19 cellular contexts compared by ENCODE assay signal in the genomic region with DNA sequence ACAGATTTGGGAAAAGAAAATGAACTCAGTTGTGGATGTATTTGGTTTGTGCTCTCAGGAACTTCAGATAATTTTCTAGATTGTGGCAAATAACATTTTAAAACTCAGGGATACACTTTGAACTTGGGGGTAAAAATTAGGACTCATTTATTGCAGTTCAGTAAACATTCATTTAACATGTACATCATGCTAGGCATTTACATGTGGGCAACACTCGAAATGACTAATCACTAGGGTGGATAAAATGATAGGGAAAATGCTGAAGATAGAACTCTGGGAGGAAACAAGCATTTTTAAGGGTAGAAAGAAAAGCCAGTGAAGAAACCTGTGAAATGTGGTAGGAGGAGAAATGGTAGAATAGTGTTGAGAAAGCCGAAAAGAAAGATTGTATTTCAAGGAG. TPM values are rescaled to one million over a fixed set of nuclear protein-coding genes. Genes with fewer than 3 reads are reported as not detected.
DNase-seq lines count a peak whose midpoint lies in the region; ATAC-seq and TF ChIP-seq lines count a peak whose summit lies in the region.
"Had no signal": no experiment of that assay in that cellular context is flagged by ENCODE, and none has a peak within 500 bp of the region (broad histone marks: within the 10 kb centered on the region; RNA-seq: fewer than 3 reads in every experiment).

No MANE protein-coding gene starts in this region.

- H3K27me3 Mint-ChIP-seq in activated T-cell treated with anti-CD3 and anti-CD28 coated beads, Interleukin-2, amount 50 U/mL, for 72 hours (ENCODE audit: low read depth) = no peaks in the 10 kb centered on the region
- no peaks in the 10 kb centered on the region for H3K27me3 Mint-ChIP-seq in nephron progenitor cell (ENCODE audit: low read depth, poor library complexity)

- peaks cover 87% of the 10 kb centered on the region for H3K79me2 ChIP-seq in OCI-LY3 (ENCODE audit: low read length)

- in situ Hi-C loops in transverse colon (cut with MboI; ENCODE audit: low pct_ligation_motif_present in 1 of 4, low pct_unique_long_range_greater_than_20kb in 1 of 4, low sequenced_read_pairs in 3 of 4) = no loop called here

- WGBS in transverse colon (ENCODE audit: low coverage in 1 of 2), 2 donors = 25 to 42% methylated on average over 2 of the region's 2 CpGs

- TF ChIP-seq CTCF in OCI-LY3 (IDR thresholded peaks at IDR 0.05; ENCODE audit: low read depth, low read length) (no peak), fibroblast of villous mesenchyme (IDR thresholded peaks at IDR 0.05; ENCODE audit: insufficient read depth, low read depth, low read length) (no peak), transverse colon (IDR thresholded peaks at IDR 0.05) (no peak), nephron progenitor cell (IDR thresholded peaks at IDR 0.05) (no peak)

- H3K4me1 ChIP-seq in OCI-LY3 (ENCODE audit: low read length) (peaks cover 27% of the 10 kb centered on the region), transverse colon (peaks cover 3 to 52% (median 27%) of the 10 kb centered on the region in 4 donors)
- H3K4me1 ChIP-seq: SJSA1 had no signal

- no peak for TF ChIP-seq POLR2A in transverse colon (IDR thresholded peaks at IDR 0.05)

- H3K27me3 ChIP-seq in OCI-LY3 (ENCODE audit: low read depth, low read length) (no peaks in the 10 kb centered on the region), transverse colon (no peaks in the 10 kb centered on the region)
- H3K27me3 ChIP-seq: SJSA1 had no signal

- H3K27ac ChIP-seq in OCI-LY3 (ENCODE audit: low read length) (peak overlapping the region; percentile 35), transverse colon (peak overlapping the region; percentile 61 to 82 (median 70))
- H3K27ac ChIP-seq: SJSA1 had no signal

- DNase-seq in activated T-cell treated with anti-CD3 and anti-CD28 coated beads, Interleukin-2, amount 50 U/mL, for 72 hours = no peak
- no peak for DNase-seq in activated T-cell treated with anti-CD3 and anti-CD28 coated beads for 4 hours
- no peak for DNase-seq in fibroblast of villous mesenchyme (ENCODE audit: low read depth)
- no peak for DNase-seq in transverse colon
- DNase-seq in nephron progenitor cell = no peak
- DNase-seq: activated CD4-positive, alpha-beta T cell treated with anti-CD3 and anti-CD28 coated beads for 4 hours; anterior cingulate cortex; GF-D8; Kasumi-1; mammary epithelial cell; NCI-H1436; NCI-H345; retina; T1000 had no signal

- H3K4me3 Mint-ChIP-seq in activated T-cell treated with anti-CD3 and anti-CD28 coated beads, Interleukin-2, amount 50 U/mL, for 72 hours = no peak overlapping the region
- no peak overlapping the region for H3K4me3 Mint-ChIP-seq in nephron progenitor cell
- H3K4me3 Mint-ChIP-seq: neural crest cell had no signal

- no peak overlapping the region; the same call in 1 of the 2 replicates for H2AFZ ChIP-seq in OCI-LY3 (ENCODE audit: low read depth, low read length)

- H3K36me3 ChIP-seq in OCI-LY3 (replicated peaks; ENCODE audit: low read depth, low read length) (no peaks in the 10 kb centered on the region), transverse colon (no peaks in the 10 kb centered on the region)
- H3K36me3 ChIP-seq: SJSA1 had no signal

- peak overlapping the region; percentile 73 for H3K4me2 ChIP-seq in OCI-LY3 (ENCODE audit: low read length)

- no peak for TF ChIP-seq EP300 in transverse colon (IDR thresholded peaks at IDR 0.05; ENCODE audit: low read depth)

- intact Hi-C loops in transverse colon (cut with DNase I; ENCODE audit: low total_unique reads) = no loop called here

- peak overlapping the region; percentile 21; the same call in 1 of the 2 replicates for H3K9ac ChIP-seq in OCI-LY3 (ENCODE audit: low read length)

- H3K9me3 ChIP-seq in OCI-LY3 (ENCODE audit: insufficient read depth, low read length) = no peaks in the 10 kb centered on the region
- H3K9me3 ChIP-seq in transverse colon = no peaks in the 10 kb centered on the region
- H3K9me3 ChIP-seq: SJSA1 had no signal

- peaks cover 78% of the 10 kb centered on the region for H3K4me1 Mint-ChIP-seq in activated T-cell treated with anti-CD3 and anti-CD28 coated beads, Interleukin-2, amount 50 U/mL, for 72 hours (ENCODE audit: low read depth)
- H3K4me1 Mint-ChIP-seq in nephron progenitor cell = peaks cover 13% of the 10 kb centered on the region

- H4K20me1 ChIP-seq in OCI-LY3 (ENCODE audit: insufficient read depth, low read length) = peaks cover 27% of the 10 kb centered on the region; the same call in 1 of the 2 replicates

- no peaks in the 10 kb centered on the region for H3K36me3 Mint-ChIP-seq in activated T-cell treated with anti-CD3 and anti-CD28 coated beads, Interleukin-2, amount 50 U/mL, for 72 hours (ENCODE audit: insufficient read depth in 2 of 2)
- H3K36me3 Mint-ChIP-seq in nephron progenitor cell (ENCODE audit: low read depth) = peaks cover 28% of the 10 kb centered on the region

- H3K4me3 ChIP-seq in OCI-LY3 (ENCODE audit: low read length) (peak overlapping the region; percentile 54), fibroblast of villous mesenchyme (ENCODE audit: low read depth, low read length) (peak overlapping the region; percentile 5), transverse colon (no peak overlapping the region)
- H3K4me3 ChIP-seq: SJSA1 had no signal

- H3K9me3 Mint-ChIP-seq in activated T-cell treated with anti-CD3 and anti-CD28 coated beads, Interleukin-2, amount 50 U/mL, for 72 hours = no peaks in the 10 kb centered on the region
- peaks cover 7% of the 10 kb centered on the region for H3K9me3 Mint-ChIP-seq in nephron progenitor cell
- H3K9me3 Mint-ChIP-seq: neural crest cell had no signal

- ATAC-seq in activated T-cell treated with anti-CD3 and anti-CD28 coated beads, Interleukin-2, amount 50 U/mL, for 72 hours (replicated peaks in 1 of 2) = peak; percentile 23 to 32
- no peak for ATAC-seq in GM19455 (IDR thresholded peaks at IDR 0.05; ENCODE audit: unreplicated experiment)
- no peak for ATAC-seq in GM21423 (IDR thresholded peaks at IDR 0.05; ENCODE audit: unreplicated experiment)

- no peak overlapping the region for H3K27ac Mint-ChIP-seq in activated T-cell treated with anti-CD3 and anti-CD28 coated beads, Interleukin-2, amount 50 U/mL, for 72 hours
- no peak overlapping the region for H3K27ac Mint-ChIP-seq in nephron progenitor cell

RNA-seq across cellular contexts. Expression of a gene that starts 7.8 kb away (rescaled TPM):
- 10 to 100 TPM; 11.4 to 16.7 TPM for total RNA-seq in activated T-cell treated with anti-CD3 and anti-CD28 coated beads, Interleukin-2, amount 50 U/mL, for 72 hours
- 1.6 and 1.7 TPM in 2 replicates for total RNA-seq in fibroblast of villous mesenchyme
- 10 to 100 TPM; 11.1 to 21.3 (median 18.1) TPM for total RNA-seq in transverse colon

Comparison
In these comparisons a context has a peak if more than half of its experiments do, and no peak if none do; other contexts are left out.
1. ATAC-seq: peak in activated T-cell treated with anti-CD3 and anti-CD28 coated beads, Interleukin-2, amount 50 U/mL, for 72 hours (2 of 2); none in GM19455 (single experiment) and GM21423 (single experiment).
2. H3K4me3 ChIP-seq: peak in OCI-LY3 (single experiment) and fibroblast of villous mesenchyme (single experiment); none in transverse colon (0 of 4).